8 cellular contexts compared by ENCODE assay signal in genomic region chr17:77086433-77087010, GRCh38. TPM values are rescaled to one million over a fixed set of nuclear protein-coding genes. Genes with fewer than 3 reads are reported as not detected.
DNase-seq lines count a peak whose midpoint lies in the region; ATAC-seq, FAIRE-seq and TF ChIP-seq lines count a peak whose summit lies in the region.

No MANE protein-coding gene starts in this region.

- peak overlapping the region; percentile 78 for H2AFZ ChIP-seq in Loucy (ENCODE audit: low read length)

- H3K4me3 ChIP-seq in Loucy (ENCODE audit: low read length, poor library complexity, severe bottlenecking) (peak overlapping the region; percentile 71), SJSA1 (no peak overlapping the region), pancreas (no peak overlapping the region), transverse colon (no peak overlapping the region)

- H3K9ac ChIP-seq in Loucy (ENCODE audit: low read depth, low read length, poor library complexity, severe bottlenecking) = peak overlapping the region; percentile 65

- H3K9me3 ChIP-seq in Loucy (ENCODE audit: insufficient read depth, low read depth, low read length) (no peaks in the 10 kb centered on the region), SJSA1 (replicated peaks) (no peaks in the 10 kb centered on the region), pancreas (no peaks in the 10 kb centered on the region), transverse colon (no peaks in the 10 kb centered on the region)

- no peaks in the 10 kb centered on the region for H3K9me2 ChIP-seq in Loucy (replicated peaks; ENCODE audit: low read depth, low read length)

- no peak for TF ChIP-seq POLR2A in transverse colon (IDR thresholded peaks at IDR 0.05)

- H3K27ac ChIP-seq in SJSA1 (no peak overlapping the region), pancreas (no peak overlapping the region), transverse colon (no peak overlapping the region)

- intact Hi-C loops in pancreas (cut with DNase I) (loop anchor here in 1 of 3 donors (2.0 kb wide), 1 partner anchor 160 kb away; no protein-coding TSS in a partner anchor), transverse colon (cut with DNase I; ENCODE audit: low total_unique reads) (loop anchor here (2.0 kb wide), 1 partner anchor 162 kb away; no protein-coding TSS in a partner anchor)

- WGBS in pancreas, 2 donors = 15 to 17% methylated on average over 11 of the region's 11 CpGs
- WGBS in transverse colon (ENCODE audit: low coverage in 1 of 2), 2 donors = 0 to 20% methylated on average over 4 to 11 of the region's 11 CpGs

- peak; percentile 69 to 83 (median 78) for ATAC-seq in pancreas
- no peak for ATAC-seq in HG02938 (IDR thresholded peaks at IDR 0.05; ENCODE audit: unreplicated experiment)

- H3K36me3 ChIP-seq in Loucy (ENCODE audit: insufficient read depth, low read length) (no peaks in the 10 kb centered on the region), SJSA1 (peaks cover 25% of the 10 kb centered on the region), pancreas (no peaks in the 10 kb centered on the region), transverse colon (no peaks in the 10 kb centered on the region)

- no peak for FAIRE-seq in pancreas (lab: Jason Lieb, UNC)

- DNase-seq in SJSA1 (ENCODE audit: low read depth in 1 of 2, low spot score in 2 of 2) (peak; percentile 74 to 94), globus pallidus (ENCODE audit: low spot score) (peak; percentile 48), pancreas (peak; percentile 80 to 99 (median 92)), transverse colon (peak; percentile 92)
- DNase-seq in activated naive CD4-positive, alpha-beta T cell treated with Interleukin-2 at 50 U/mL for 16 hours = peak; percentile 85

- peaks cover 29% of the 10 kb centered on the region for H3K79me2 ChIP-seq in Loucy (ENCODE audit: insufficient read depth, low read length)

- no peaks in the 10 kb centered on the region for H3K27me3 ChIP-seq in Loucy (ENCODE audit: insufficient read depth, low read length, poor library complexity, severe bottlenecking)
- no peaks in the 10 kb centered on the region for H3K27me3 ChIP-seq in SJSA1 (replicated peaks)
- no peaks in the 10 kb centered on the region for H3K27me3 ChIP-seq in pancreas
- H3K27me3 ChIP-seq in transverse colon = peaks cover 3% of the 10 kb centered on the region

- no peak for TF ChIP-seq EP300 in transverse colon (IDR thresholded peaks at IDR 0.05; ENCODE audit: low read depth)

- H3F3A ChIP-seq in Loucy (ENCODE audit: low read depth) = peaks cover 8% of the 10 kb centered on the region

- in situ Hi-C loops in transverse colon (cut with MboI; ENCODE audit: low pct_ligation_motif_present in 1 of 4, low pct_unique_long_range_greater_than_20kb in 1 of 4, low sequenced_read_pairs in 3 of 4) = loop anchor here (5.0 to 10.0 kb wide), 4 partner anchors 158 to 168 kb away; no protein-coding TSS in a partner anchor

- H3K4me2 ChIP-seq in Loucy (ENCODE audit: low read depth, low read length, poor library complexity, severe bottlenecking) = peak overlapping the region; percentile 80

- peaks cover 60% of the 10 kb centered on the region for H3K4me1 ChIP-seq in Loucy (ENCODE audit: insufficient read depth, low read length, poor library complexity, severe bottlenecking)
- peaks cover 13% of the 10 kb centered on the region for H3K4me1 ChIP-seq in SJSA1 (replicated peaks)
- peaks cover 0 to 20% (median 11%) of the 10 kb centered on the region in 3 donors for H3K4me1 ChIP-seq in pancreas
- peaks cover 7 to 33% (median 19%) of the 10 kb centered on the region in 4 donors for H3K4me1 ChIP-seq in transverse colon

- TF ChIP-seq CTCF in GM12872 (IDR thresholded peaks at IDR 0.05; ENCODE audit: insufficient read depth, low read depth, low read length) = peak; percentile 98
- peak; percentile 95 for TF ChIP-seq CTCF in Loucy (conservative IDR thresholded peaks at IDR 0.05; ENCODE audit: low read length)
- TF ChIP-seq CTCF in pancreas (IDR thresholded peaks at IDR 0.05) = peak; percentile 83 to 88 (median 86)
- peak; percentile 86 to 96 (median 94) for TF ChIP-seq CTCF in transverse colon (IDR thresholded peaks at IDR 0.05)

- no peaks in the 10 kb centered on the region for H4K20me1 ChIP-seq in Loucy (ENCODE audit: insufficient read depth, low read length, poor library complexity, severe bottlenecking)

RNA-seq across cellular contexts. Expression of gene SEC14L1, which starts 54.2 kb away (rescaled TPM):
- 31.5 and 76.0 TPM in 2 replicates for total RNA-seq in SJSA1 (2014; rRNA removed; shearing (Covaris generic))
- total RNA-seq in pancreas (10 to 100 TPM; 28.7 to 45.5 (median 34.2) TPM), transverse colon (10 to 100 TPM; 16.8 to 34.6 (median 23.8) TPM)
- polyA plus RNA-seq in pancreas = 10 to 100 TPM; 17.8 to 18.6 TPM
